In the genomic region with DNA sequence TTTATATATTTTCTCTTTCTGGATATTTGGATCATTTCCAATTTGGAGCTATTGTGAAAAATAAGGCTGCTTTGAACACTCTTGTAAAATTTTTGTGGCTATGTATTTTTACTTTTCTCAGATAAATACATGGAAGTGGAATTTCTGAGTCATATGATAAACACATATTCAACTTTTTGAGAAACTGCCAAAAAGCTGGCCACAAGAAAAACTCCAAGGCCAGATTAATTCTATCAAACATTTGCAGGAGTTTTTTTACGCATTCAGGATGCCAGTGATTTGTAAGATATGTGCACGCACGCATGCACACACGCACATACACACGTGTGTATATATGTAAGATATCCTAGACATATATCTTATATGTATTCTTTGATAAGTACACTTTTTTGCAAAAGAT, we compare ENCODE assay signal across 18 cellular contexts.
A peak's percentile ranks its signal among the peaks of the same experiment; 100 is the strongest.
DNase-seq lines count a peak whose midpoint lies in the region; ATAC-seq and TF ChIP-seq lines count a peak whose summit lies in the region.
"Had no signal": no experiment of that assay in that cellular context is flagged by ENCODE, and none has a peak within 500 bp of the region (broad histone marks: within the 10 kb centered on the region; RNA-seq: fewer than 3 reads in every experiment).

No MANE protein-coding gene starts in this region.

- H3K4me3 Mint-ChIP-seq in Calu3 (ENCODE audit: low read depth, unreplicated experiment): no peak overlapping the region
- H3K4me3 Mint-ChIP-seq: activated CD8-positive, alpha-beta T cell treated with anti-CD3 and anti-CD28 coated beads for 36 hours; activated T-helper 1 cell treated with anti-CD3 and anti-CD28 coated beads, Interleukin-12 subunit alpha, Interleukin-12 subunit beta, Interleukin-2, Interleukin-4 antibody, amounts not matched to agents 30 ng/mL and 10 ng/mL and 1 ng/mL, durations not matched to agents 14 hours and 24 hours and 36 hours; CD14-positive monocyte; stimulated activated naive B cell treated with anti-CD40 and anti-IgM and Interleukin-4, amounts not matched to agents 10 μg/mL and 1 μg/mL and 100 μg/mL, for 72 hours had no signal

- DNase-seq in Calu3 (no peak), MG63 (peak; percentile 7), choroid plexus epithelial cell (ENCODE audit: low read depth) (peak; percentile 96), non-pigmented ciliary epithelial cell (ENCODE audit: low read depth) (peak; percentile 83), NCI-H2029 treated with DMSO at 0.1 percent for 48 hours (lab: John Stamatoyannopoulos, UW) (no peak), Right ventricle myocardium superior (no peak)
- DNase-seq in activated T-cell treated with anti-CD3 and anti-CD28 coated beads, Interleukin-2, amount 50 U/mL, for 48 hours: no peak
- DNase-seq: activated CD8-positive, alpha-beta T cell treated with anti-CD3 and anti-CD28 coated beads for 36 hours; DMS79 treated with DMSO at 0.1 percent for 48 hours; mesendoderm; NCI-H1436; NCI-H446 treated with DMSO at 0.1 percent for 48 hours; stimulated activated naive B cell treated with anti-CD40 and anti-IgM and Interleukin-4, amounts not matched to agents 10 μg/mL and 1 μg/mL and 100 μg/mL, for 72 hours had no signal

- H3K9me3 Mint-ChIP-seq in Calu3 (ENCODE audit: low read depth, unreplicated experiment): no peaks in the 10 kb centered on the region
- H3K9me3 Mint-ChIP-seq: activated T-helper 1 cell treated with anti-CD3 and anti-CD28 coated beads, Interleukin-12 subunit alpha, Interleukin-12 subunit beta, Interleukin-2, Interleukin-4 antibody, amounts not matched to agents 30 ng/mL and 10 ng/mL and 1 ng/mL, durations not matched to agents 14 hours and 24 hours and 36 hours; CD14-positive monocyte had no signal

- H3K27ac Mint-ChIP-seq in Calu3 (ENCODE audit: unreplicated experiment): peak overlapping the region; percentile 60
- H3K27ac Mint-ChIP-seq: activated CD8-positive, alpha-beta T cell treated with anti-CD3 and anti-CD28 coated beads for 36 hours; activated T-helper 1 cell treated with anti-CD3 and anti-CD28 coated beads, Interleukin-12 subunit alpha, Interleukin-12 subunit beta, Interleukin-2, Interleukin-4 antibody, amounts not matched to agents 30 ng/mL and 10 ng/mL and 1 ng/mL, durations not matched to agents 14 hours and 24 hours and 36 hours; CD14-positive monocyte; stimulated activated naive B cell treated with anti-CD40 and anti-IgM and Interleukin-4, amounts not matched to agents 10 μg/mL and 1 μg/mL and 100 μg/mL, for 72 hours had no signal

- H3K4me3 ChIP-seq in MG63 (no peak overlapping the region), choroid plexus epithelial cell (ENCODE audit: low read depth, low read length) (no peak overlapping the region)
- H3K4me3 ChIP-seq: K562, vagina had no signal

- H3K9me3 ChIP-seq in MG63: no peaks in the 10 kb centered on the region; the same call in 1 of the 2 replicates
- H3K9me3 ChIP-seq: vagina had no signal

- no peak for ATAC-seq in Right ventricle myocardium superior (ENCODE audit: poor library complexity)
- no peak for ATAC-seq in GM18511 (IDR thresholded peaks at IDR 0.05; ENCODE audit: unreplicated experiment)
- ATAC-seq: activated CD8-positive, alpha-beta T cell treated with anti-CD3 and anti-CD28 coated beads for 36 hours; K562; stimulated activated naive B cell treated with anti-CD40 and anti-IgM and Interleukin-4, amounts not matched to agents 10 μg/mL and 1 μg/mL and 100 μg/mL, for 72 hours had no signal

- no peaks in the 10 kb centered on the region for H3K36me3 ChIP-seq in MG63
- H3K36me3 ChIP-seq: vagina had no signal

- no peaks in the 10 kb centered on the region for H3K27me3 ChIP-seq in MG63
- H3K27me3 ChIP-seq: vagina had no signal

- BruUV-seq in Calu3 (replicated peaks; lab: Mats Ljungman, UMichigan): no TSS peak

- H3K27me3 Mint-ChIP-seq in Calu3 (ENCODE audit: unreplicated experiment): no peaks in the 10 kb centered on the region
- H3K27me3 Mint-ChIP-seq: activated CD8-positive, alpha-beta T cell treated with anti-CD3 and anti-CD28 coated beads for 36 hours; stimulated activated naive B cell treated with anti-CD40 and anti-IgM and Interleukin-4, amounts not matched to agents 10 μg/mL and 1 μg/mL and 100 μg/mL, for 72 hours had no signal

- peaks cover 15% of the 10 kb centered on the region for H3K4me1 Mint-ChIP-seq in Calu3 (ENCODE audit: low read depth, unreplicated experiment)
- H3K4me1 Mint-ChIP-seq: CD14-positive monocyte; stimulated activated naive B cell treated with anti-CD40 and anti-IgM and Interleukin-4, amounts not matched to agents 10 μg/mL and 1 μg/mL and 100 μg/mL, for 72 hours had no signal

- CTCF ChIA-PET in Calu3 (lab: Charles Lee): interaction anchor here (0.7 kb wide), 1 partner anchor 768 kb away, joined by 3 read pairs; no protein-coding TSS in a partner anchor

- TF ChIP-seq CTCF in Calu3 (IDR thresholded peaks at IDR 0.05; ENCODE audit: unreplicated experiment): no peak
- no peak for TF ChIP-seq CTCF in choroid plexus epithelial cell (conservative IDR thresholded peaks at IDR 0.05; ENCODE audit: low read depth, low read length)

- no peaks in the 10 kb centered on the region for H3K36me3 Mint-ChIP-seq in Calu3 (ENCODE audit: insufficient read depth, unreplicated experiment)
- H3K36me3 Mint-ChIP-seq: CD14-positive monocyte; stimulated activated naive B cell treated with anti-CD40 and anti-IgM and Interleukin-4, amounts not matched to agents 10 μg/mL and 1 μg/mL and 100 μg/mL, for 72 hours had no signal

- intact Hi-C loops in Calu3 (cut with micrococcal nuclease; ENCODE audit: unreplicated experiment): loop anchor here (1.0 kb wide), 2 partner anchors 341 to 720 kb away; no protein-coding TSS in a partner anchor
- intact Hi-C loops in Right ventricle myocardium superior (cut with DNase I): loop anchor here (5.0 kb wide), 1 partner anchor 617 kb away; no protein-coding TSS in a partner anchor

Comparison
In these comparisons a context has a peak if more than half of its experiments do, and no peak if none do; other contexts are left out.
1. DNase-seq: peak in MG63 (single experiment), choroid plexus epithelial cell (single experiment) and non-pigmented ciliary epithelial cell (single experiment); none in Calu3 (single experiment), activated T-cell treated with anti-CD3 and anti-CD28 coated beads, Interleukin-2, amount 50 U/mL, for 48 hours (0 of 2), NCI-H2029 treated with DMSO at 0.1 percent for 48 hours (single experiment) and Right ventricle myocardium superior (single experiment).